13 cellular contexts compared by ENCODE assay signal in the genomic region with DNA sequence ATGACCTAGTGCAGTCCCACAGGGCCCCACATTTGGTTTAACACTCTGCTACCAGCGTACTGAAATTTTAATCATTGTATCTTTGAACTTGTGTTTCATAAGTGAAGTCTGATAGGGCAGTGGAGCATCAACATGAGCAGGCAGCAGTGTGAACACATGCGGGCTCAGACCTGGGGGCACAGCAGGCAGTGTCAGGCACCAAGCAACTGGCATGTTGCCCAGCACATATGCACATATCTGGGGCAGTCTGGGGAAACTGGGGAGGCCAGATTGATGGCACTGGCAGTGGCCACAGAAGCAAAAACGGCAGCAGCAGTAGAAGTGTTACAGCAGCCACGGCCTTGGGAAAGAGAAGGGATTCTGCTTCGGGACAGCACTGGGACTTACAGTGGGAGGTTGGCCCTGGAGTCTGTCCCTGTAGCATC.
A peak's percentile ranks its signal among the peaks of the same experiment; 100 is the strongest.
DNase-seq lines count a peak whose midpoint lies in the region; ATAC-seq and TF ChIP-seq lines count a peak whose summit lies in the region.
"Had no signal": no experiment of that assay in that cellular context is flagged by ENCODE, and none has a peak within 500 bp of the region (broad histone marks: within the 10 kb centered on the region; RNA-seq: fewer than 3 reads in every experiment).

No MANE protein-coding gene starts in this region.

- peaks cover 11% of the 10 kb centered on the region for H3K4me1 Mint-ChIP-seq in osteocyte (ENCODE audit: unreplicated experiment)
- H3K4me1 Mint-ChIP-seq: stimulated activated naive CD8-positive, alpha-beta T cell treated with anti-CD3 and anti-CD28 coated beads, Interleukin-15, amount 100 ng/mL, for 72 hours had no signal

- H3K9me3 Mint-ChIP-seq in osteocyte (ENCODE audit: unreplicated experiment), result no peaks in the 10 kb centered on the region
- H3K9me3 Mint-ChIP-seq: activated CD4-positive, alpha-beta memory T cell treated with anti-CD3 and anti-CD28 coated beads for 36 hours had no signal

- peak overlapping the region; percentile 11 for H3K27ac Mint-ChIP-seq in osteocyte (ENCODE audit: unreplicated experiment)
- H3K27ac Mint-ChIP-seq: activated CD4-positive, alpha-beta memory T cell treated with anti-CD3 and anti-CD28 coated beads for 36 hours; stimulated activated naive CD8-positive, alpha-beta T cell treated with anti-CD3 and anti-CD28 coated beads, Interleukin-15, amount 100 ng/mL, for 72 hours had no signal

- no peak overlapping the region for H3K4me3 Mint-ChIP-seq in osteocyte (ENCODE audit: unreplicated experiment)
- H3K4me3 Mint-ChIP-seq: activated CD4-positive, alpha-beta memory T cell treated with anti-CD3 and anti-CD28 coated beads for 36 hours; stimulated activated naive CD8-positive, alpha-beta T cell treated with anti-CD3 and anti-CD28 coated beads, Interleukin-15, amount 100 ng/mL, for 72 hours had no signal

- H3K27me3 Mint-ChIP-seq in osteocyte (ENCODE audit: unreplicated experiment), result no peaks in the 10 kb centered on the region
- H3K27me3 Mint-ChIP-seq: activated CD4-positive, alpha-beta memory T cell treated with anti-CD3 and anti-CD28 coated beads for 36 hours; stimulated activated naive CD8-positive, alpha-beta T cell treated with anti-CD3 and anti-CD28 coated beads, Interleukin-15, amount 100 ng/mL, for 72 hours had no signal

- no peaks in the 10 kb centered on the region for H3K27me3 ChIP-seq in foreskin keratinocyte
- H3K27me3 ChIP-seq: BLaER1 had no signal

- DNase-seq in DMS114 treated with DMSO at 0.1 percent for 48 hours (lab: John Stamatoyannopoulos, UW; ENCODE audit: unreplicated experiment), result peak; percentile 82
- peak; percentile 64 to 77 for DNase-seq in NCI-H524 (lab: John Stamatoyannopoulos, UW)
- DNase-seq in foreskin keratinocyte, result no peak
- DNase-seq in osteocyte (ENCODE audit: extremely low spot score, unreplicated experiment), result no peak
- no peak for DNase-seq in ureter (ENCODE audit: low spot score)
- DNase-seq: activated CD4-positive, alpha-beta memory T cell treated with anti-CD3 and anti-CD28 coated beads for 36 hours; effector CD8-positive, alpha-beta T cell; EL; stimulated activated naive CD8-positive, alpha-beta T cell treated with anti-CD3 and anti-CD28 coated beads, Interleukin-15, amount 100 ng/mL, for 72 hours had no signal

- TF ChIP-seq CTCF in foreskin keratinocyte (conservative IDR thresholded peaks at IDR 0.05) (no peak), osteocyte (IDR thresholded peaks at IDR 0.05) (no peak)

- ATAC-seq in foreskin keratinocyte, result peak; percentile 59
- ATAC-seq in HG02885 (IDR thresholded peaks at IDR 0.05; ENCODE audit: poor library complexity, unreplicated experiment), result no peak
- ATAC-seq in GM18867 (IDR thresholded peaks at IDR 0.05; ENCODE audit: unreplicated experiment), result no peak
- no peak for ATAC-seq in GM19324 (IDR thresholded peaks at IDR 0.05; ENCODE audit: low FRiP score, unreplicated experiment)
- ATAC-seq: stimulated activated naive CD8-positive, alpha-beta T cell treated with anti-CD3 and anti-CD28 coated beads, Interleukin-15, amount 100 ng/mL, for 72 hours had no signal

- H3K36me3 Mint-ChIP-seq in osteocyte (ENCODE audit: unreplicated experiment), result no peaks in the 10 kb centered on the region
- H3K36me3 Mint-ChIP-seq: activated CD4-positive, alpha-beta memory T cell treated with anti-CD3 and anti-CD28 coated beads for 36 hours had no signal

- H3K27ac ChIP-seq in foreskin keratinocyte, result no peak overlapping the region
- H3K27ac ChIP-seq: BLaER1 had no signal

- no peaks in the 10 kb centered on the region for H3K4me1 ChIP-seq in foreskin keratinocyte
- H3K4me1 ChIP-seq: BLaER1 had no signal

Comparison
In these comparisons a context has a peak if more than half of its experiments do, and no peak if none do; other contexts are left out.
1. DNase-seq: peak in DMS114 treated with DMSO at 0.1 percent for 48 hours (single experiment) and NCI-H524 (2 of 2); none in foreskin keratinocyte (0 of 2), osteocyte (single experiment) and ureter (single experiment).